In genomic region chr6:40477246-40478126, GRCh38 we compare ENCODE assay signal across 11 cellular contexts.
DNase-seq lines count a peak whose midpoint lies in the region; ATAC-seq and TF ChIP-seq lines count a peak whose summit lies in the region.
"Had no signal": no experiment of that assay in that cellular context is flagged by ENCODE, and none has a peak within 500 bp of the region (broad histone marks: within the 10 kb centered on the region; RNA-seq: fewer than 3 reads in every experiment).

No MANE protein-coding gene starts in this region.

- no peaks in the 10 kb centered on the region for H3K36me3 ChIP-seq in mesodermal cell (ENCODE audit: control insufficient read depth, insufficient read depth, low read length)

- no peak overlapping the region for H3K4me3 Mint-ChIP-seq in WTC11
- H3K4me3 Mint-ChIP-seq: stimulated activated naive B cell treated with anti-CD40 and anti-IgM and Interleukin-4, amounts not matched to agents 10 μg/mL and 1 μg/mL and 100 μg/mL, for 72 hours had no signal

- peaks cover 34% of the 10 kb centered on the region for H3K4me1 Mint-ChIP-seq in WTC11
- H3K4me1 Mint-ChIP-seq: stimulated activated naive B cell treated with anti-CD40 and anti-IgM and Interleukin-4, amounts not matched to agents 10 μg/mL and 1 μg/mL and 100 μg/mL, for 72 hours had no signal

- H3K27me3 Mint-ChIP-seq in WTC11 (ENCODE audit: low read depth), result peaks cover 3% of the 10 kb centered on the region; the same call in 1 of the 2 replicates
- H3K27me3 Mint-ChIP-seq: stimulated activated naive B cell treated with anti-CD40 and anti-IgM and Interleukin-4, amounts not matched to agents 10 μg/mL and 1 μg/mL and 100 μg/mL, for 72 hours had no signal

- whole genome bisulfite sequencing in mesodermal cell (ENCODE audit: insufficient coverage in 2 of 2), 2 experiments, result 40 to 42% methylated on average over 15 to 17 of the region's 19 CpGs

- POLR2A ChIA-PET in WTC11 (lab: Charles Lee), result interaction anchor here (0.7 to 0.9 kb wide), 2 partner anchors 15 to 110 kb away, joined by 3 read pairs; no protein-coding TSS in a partner anchor

- CTCF ChIA-PET in WTC11 (lab: Charles Lee), result interaction anchor here (0.6 to 1.2 kb wide), 12 partner anchors 14 to 496 kb away, joined by 3 to 8 read pairs (median 3); partner anchors contain the start of gene LRFN2

- H3K4me3 ChIP-seq in mesodermal cell (ENCODE audit: extremely low read depth, insufficient read depth, low read length, poor library complexity, severe bottlenecking), result no peak overlapping the region

- H3K27ac Mint-ChIP-seq in WTC11, result no peak overlapping the region
- H3K27ac Mint-ChIP-seq: stimulated activated naive B cell treated with anti-CD40 and anti-IgM and Interleukin-4, amounts not matched to agents 10 μg/mL and 1 μg/mL and 100 μg/mL, for 72 hours had no signal

- no peaks in the 10 kb centered on the region for H3K9me3 Mint-ChIP-seq in WTC11
- H3K9me3 Mint-ChIP-seq: stimulated activated naive B cell treated with anti-CD40 and anti-IgM and Interleukin-4, amounts not matched to agents 10 μg/mL and 1 μg/mL and 100 μg/mL, for 72 hours had no signal

- H3K27ac ChIP-seq in mesodermal cell (ENCODE audit: low read depth, low read length, severe bottlenecking), result peak overlapping the region; percentile 29
- no peak overlapping the region for H3K27ac ChIP-seq in foreskin keratinocyte

- no peaks in the 10 kb centered on the region for H3K36me3 Mint-ChIP-seq in WTC11
- H3K36me3 Mint-ChIP-seq: stimulated activated naive B cell treated with anti-CD40 and anti-IgM and Interleukin-4, amounts not matched to agents 10 μg/mL and 1 μg/mL and 100 μg/mL, for 72 hours had no signal

- TF ChIP-seq CTCF in WTC11 (IDR thresholded peaks at IDR 0.05) (no peak), foreskin keratinocyte (conservative IDR thresholded peaks at IDR 0.05) (no peak)

- H3K4me1 ChIP-seq in mesodermal cell (ENCODE audit: control insufficient read depth, insufficient read depth, low read length, poor library complexity, severe bottlenecking), result peaks cover 9% of the 10 kb centered on the region
- H3K4me1 ChIP-seq in foreskin keratinocyte, result no peaks in the 10 kb centered on the region

- H3K27me3 ChIP-seq in foreskin keratinocyte, result peaks cover 11% of the 10 kb centered on the region

- ATAC-seq in WTC11 (peak; percentile 79), HG03095 (IDR thresholded peaks at IDR 0.05; ENCODE audit: unreplicated experiment) (no peak), foreskin keratinocyte (no peak), HG03175 (IDR thresholded peaks at IDR 0.05; ENCODE audit: unreplicated experiment) (no peak), HG03520 (IDR thresholded peaks at IDR 0.05; ENCODE audit: unreplicated experiment) (no peak)
- ATAC-seq: Panc1; stimulated activated naive B cell treated with anti-CD40 and anti-IgM and Interleukin-4, amounts not matched to agents 10 μg/mL and 1 μg/mL and 100 μg/mL, for 72 hours had no signal

- DNase-seq in DMS79 (lab: John Stamatoyannopoulos, UW), result peak; percentile 54
- DNase-seq in NCI-H1436 (lab: John Stamatoyannopoulos, UW), result peak; percentile 43
- peak; percentile 33 for DNase-seq in WTC11 (ENCODE audit: low spot score)
- no peak for DNase-seq in foreskin keratinocyte
- DNase-seq: effector CD4-positive, alpha-beta T cell; stimulated activated naive B cell treated with anti-CD40 and anti-IgM and Interleukin-4, amounts not matched to agents 10 μg/mL and 1 μg/mL and 100 μg/mL, for 72 hours had no signal

- H3K9me3 ChIP-seq in mesodermal cell (ENCODE audit: control insufficient read depth, low read length), result no peaks in the 10 kb centered on the region

TF ChIP-seq in WTC11, 78 proteins besides CTCF, POLR2A, EP300 and RAD21:
- no peak for TF ChIP-seq AR (CRISPR knock-in tag; IDR thresholded peaks at IDR 0.05)
- TF ChIP-seq FOXP4 (CRISPR knock-in tag; IDR thresholded peaks at IDR 0.05), result peak; percentile 54; the same call in 1 of the 2 replicates

Comparison
In these comparisons a context has a peak if more than half of its experiments do, and no peak if none do; other contexts are left out.
1. DNase-seq: peak in DMS79 (single experiment), NCI-H1436 (single experiment) and WTC11 (single experiment); none in foreskin keratinocyte (0 of 2).